19 cellular contexts compared by ENCODE assay signal in genomic region chr20:32577657-32578056, GRCh38. TPM values are rescaled to one million over a fixed set of nuclear protein-coding genes. Genes with fewer than 3 reads are reported as not detected.
A peak's percentile ranks its signal among the peaks of the same experiment; 100 is the strongest.
DNase-seq lines count a peak whose midpoint lies in the region; ATAC-seq, FAIRE-seq and TF ChIP-seq lines count a peak whose summit lies in the region.
"Had no signal": no experiment of that assay in that cellular context is flagged by ENCODE, and none has a peak within 500 bp of the region (broad histone marks: within the 10 kb centered on the region; RNA-seq: fewer than 3 reads in every experiment).

No MANE protein-coding gene starts in this region.

- ATAC-seq in CD4-positive, CD25-positive, alpha-beta regulatory T cell (ENCODE audit: low read depth in 2 of 2): peak in 1 of 2 donors; percentile 26
- ATAC-seq in GM12878: peak; percentile 68
- ATAC-seq in GM19023 (IDR thresholded peaks at IDR 0.05; ENCODE audit: unreplicated experiment): no peak

- H3K27ac Mint-ChIP-seq in CD4-positive, CD25-positive, alpha-beta regulatory T cell: peak overlapping the region; percentile 55 to 90 (median 64)
- H3K27ac Mint-ChIP-seq in CD8-positive, alpha-beta memory T cell: peak overlapping the region; percentile 21 to 82 (median 62)
- H3K27ac Mint-ChIP-seq: B cell had no signal

- peaks cover under 1% of the 10 kb centered on the region for H3K79me2 ChIP-seq in GM12878 (ENCODE audit: control insufficient read depth, insufficient read depth, low read length)

- RAD21 ChIA-PET in GM12878 (lab: Charles Lee; ENCODE audit: unreplicated experiment): interaction anchor here (0.6 to 0.9 kb wide), 2 partner anchors 55 to 81 kb away, joined by 3 read pairs; no protein-coding TSS in a partner anchor

- no peak overlapping the region for H3K9ac ChIP-seq in GM12878 (ENCODE audit: control insufficient read depth, insufficient read depth, low read length)

- H3K9me3 ChIP-seq in CD4-positive, CD25-positive, alpha-beta regulatory T cell (ENCODE audit: control insufficient read depth in 2 of 2, low read length in 2 of 2): no peaks in the 10 kb centered on the region
- no peaks in the 10 kb centered on the region for H3K9me3 ChIP-seq in CD8-positive, alpha-beta memory T cell (ENCODE audit: low read length)
- H3K9me3 ChIP-seq in GM12878 (replicated peaks; ENCODE audit: control insufficient read depth, insufficient read depth, low read length): no peaks in the 10 kb centered on the region
- H3K9me3 ChIP-seq: prostate gland, tibial artery had no signal

- no peaks in the 10 kb centered on the region for H3K27me3 ChIP-seq in CD4-positive, CD25-positive, alpha-beta regulatory T cell (ENCODE audit: control insufficient read depth, insufficient read depth, low read length)
- H3K27me3 ChIP-seq in CD8-positive, alpha-beta memory T cell (ENCODE audit: insufficient read depth, low read length, poor library complexity, severe bottlenecking): no peaks in the 10 kb centered on the region
- H3K27me3 ChIP-seq in GM12878 (replicated peaks in 1 of 2; ENCODE audit: control insufficient read depth in 2 of 2, insufficient read depth in 2 of 2, low read length in 1 of 2): no peaks in the 10 kb centered on the region
- H3K27me3 ChIP-seq: hepatocyte had no signal

- 19% methylated on average over 4 of the region's 4 CpGs for WGBS in GM12878 (ENCODE audit: insufficient coverage, insufficient replicate concordance, low lambda C conversion rate, missing lambda C conversion rate)

- no peaks in the 10 kb centered on the region for H3K36me3 ChIP-seq in CD4-positive, CD25-positive, alpha-beta regulatory T cell (ENCODE audit: control insufficient read depth, insufficient read depth, low read length)
- H3K36me3 ChIP-seq in CD8-positive, alpha-beta memory T cell (ENCODE audit: insufficient read depth, low read length): peaks cover 4% of the 10 kb centered on the region
- no peaks in the 10 kb centered on the region; a peak in 1 of 4 replicates for H3K36me3 ChIP-seq in GM12878 (ENCODE audit: control insufficient read depth in 2 of 2, insufficient read depth in 2 of 2, low read length in 1 of 2)
- H3K36me3 ChIP-seq: prostate gland, tibial artery had no signal

- intact Hi-C loops in GM12878 (cut with micrococcal nuclease; ENCODE audit: unreplicated experiment): no loop called here

- H3K4me3 ChIP-seq in CD4-positive, CD25-positive, alpha-beta regulatory T cell (ENCODE audit: low read depth, low read length): no peak overlapping the region
- no peak overlapping the region for H3K4me3 ChIP-seq in CD8-positive, alpha-beta memory T cell (ENCODE audit: low read length)
- no peak overlapping the region for H3K4me3 ChIP-seq in GM12878
- H3K4me3 ChIP-seq: hepatocyte, prostate gland, tibial artery had no signal

- no peak overlapping the region for H2AFZ ChIP-seq in GM12878 (ENCODE audit: control insufficient read depth, low read depth, low read length)
- H2AFZ ChIP-seq: hepatocyte had no signal

- no peak overlapping the region for H3K4me2 ChIP-seq in GM12878 (ENCODE audit: control insufficient read depth, insufficient read depth)
- H3K4me2 ChIP-seq: hepatocyte had no signal

- no peak for TF ChIP-seq POLR2A in GM12878 (IDR thresholded peaks at IDR 0.05; ENCODE audit: low read depth, low read length)

- SMC1A ChIA-PET in GM12878 (lab: Charles Lee; ENCODE audit: uncharacterized antibody, unreplicated experiment): no interaction called here

- no peak overlapping the region for H3K27ac ChIP-seq in CD4-positive, CD25-positive, alpha-beta regulatory T cell (ENCODE audit: insufficient read depth, low read length, poor library complexity, severe bottlenecking)
- H3K27ac ChIP-seq in CD8-positive, alpha-beta memory T cell (ENCODE audit: low read depth, low read length): no peak overlapping the region
- no peak overlapping the region for H3K27ac ChIP-seq in GM12878 (ENCODE audit: control insufficient read depth, insufficient read depth)
- H3K27ac ChIP-seq: hepatocyte, prostate gland, tibial artery had no signal

- H3K27me3 Mint-ChIP-seq in CD4-positive, CD25-positive, alpha-beta regulatory T cell: no peaks in the 10 kb centered on the region
- no peaks in the 10 kb centered on the region for H3K27me3 Mint-ChIP-seq in CD8-positive, alpha-beta memory T cell

- no peaks in the 10 kb centered on the region for H3K9me3 Mint-ChIP-seq in CD4-positive, CD25-positive, alpha-beta regulatory T cell
- H3K9me3 Mint-ChIP-seq in CD8-positive, alpha-beta memory T cell: no peaks in the 10 kb centered on the region

- in situ Hi-C loops in GM12878 (cut with MboI): no loop called here

- H3K4me3 Mint-ChIP-seq in CD4-positive, CD25-positive, alpha-beta regulatory T cell: peak overlapping the region in 1 of 4 donors; percentile 23
- peak overlapping the region in 1 of 7 donors; percentile 58 for H3K4me3 Mint-ChIP-seq in CD8-positive, alpha-beta memory T cell
- H3K4me3 Mint-ChIP-seq: B cell had no signal

- no peak for FAIRE-seq in GM12878 (lab: Jason Lieb, UNC)
- FAIRE-seq: keratinocyte had no signal

- H3K4me1 Mint-ChIP-seq in CD4-positive, CD25-positive, alpha-beta regulatory T cell: peaks cover 0 to 68% (median 35%) of the 10 kb centered on the region in 4 donors
- H3K4me1 Mint-ChIP-seq in CD8-positive, alpha-beta memory T cell: peaks cover 2 to 68% (median 54%) of the 10 kb centered on the region in 3 donors

- TF ChIP-seq RAD21 in GM12878 (IDR thresholded peaks at IDR 0.05; ENCODE audit: insufficient read depth, low read depth, low read length): no peak

- no peak for TF ChIP-seq EP300 in GM12878 (IDR thresholded peaks at IDR 0.05; ENCODE audit: borderline replicate concordance in 1 of 2, control insufficient read depth in 1 of 2, low read depth in 2 of 2, low read length in 2 of 2)

- BruUV-seq in GM12878 (replicated peaks; lab: Mats Ljungman, UMichigan): no TSS peak

- POLR2A ChIA-PET in CD8-positive, alpha-beta memory T cell (lab: Charles Lee): no interaction called here
- POLR2A ChIA-PET in GM12878 (lab: Charles Lee): no interaction called here

- no peak for DNase-seq in CD4-positive, CD25-positive, alpha-beta regulatory T cell
- DNase-seq in CD8-positive, alpha-beta memory T cell: no peak
- DNase-seq in GM12878 (ENCODE audit: low read depth, low spot score): no peak
- peak; percentile 32 for DNase-seq in kidney tubule cell (ENCODE audit: low spot score)
- no peak for DNase-seq in SK-N-DZ (ENCODE audit: low spot score)
- DNase-seq in DMS 273 treated with DMSO at 0.1 percent for 48 hours (lab: John Stamatoyannopoulos, UW): no peak
- no peak for DNase-seq in NCI-H524 (lab: John Stamatoyannopoulos, UW)
- DNase-seq: activated CD4-positive, alpha-beta T cell treated with anti-CD3 and anti-CD28 coated beads for 1 hour; activated CD8-positive, alpha-beta memory T cell treated with anti-CD3 and anti-CD28 coated beads, Interleukin-2, amount 50 U/mL, for 48 hours; mammary epithelial cell; NCI-H1417; OCI-M1; SIG-M5; tibial artery had no signal

- peaks cover 64% of the 10 kb centered on the region for H3K4me1 ChIP-seq in CD4-positive, CD25-positive, alpha-beta regulatory T cell (ENCODE audit: control insufficient read depth, insufficient read depth, low read length, poor library complexity, severe bottlenecking)
- peaks cover 96% of the 10 kb centered on the region for H3K4me1 ChIP-seq in CD8-positive, alpha-beta memory T cell (ENCODE audit: insufficient read depth, low read length)
- H3K4me1 ChIP-seq in GM12878 (ENCODE audit: control insufficient read depth, insufficient read depth, low read length): peaks cover 7% of the 10 kb centered on the region
- H3K4me1 ChIP-seq: prostate gland had no signal

- CTCF ChIA-PET in CD8-positive, alpha-beta memory T cell (lab: Charles Lee): no interaction called here
- CTCF ChIA-PET in GM12878 (lab: Yijun Ruan, JAX): no interaction called here

- peaks cover 2% of the 10 kb centered on the region for H3K36me3 Mint-ChIP-seq in CD4-positive, CD25-positive, alpha-beta regulatory T cell
- peaks cover 0 to 2% (median 0%) of the 10 kb centered on the region in 3 donors for H3K36me3 Mint-ChIP-seq in CD8-positive, alpha-beta memory T cell

- H4K20me1 ChIP-seq in GM12878 (ENCODE audit: control insufficient read depth, insufficient read depth): peaks cover 3% of the 10 kb centered on the region; the same call in 1 of the 2 replicates

- no peak for TF ChIP-seq CTCF in GM12878 (IDR thresholded peaks at IDR 0.05 in 2 of 3, conservative IDR thresholded peaks at IDR 0.05 in 1 of 3; ENCODE audit: control insufficient read depth in 2 of 3, extremely low read depth in 1 of 3, insufficient read depth in 1 of 3, low read depth in 3 of 3, low read length in 3 of 3)

TF ChIP-seq in GM12878, 131 proteins besides CTCF, POLR2A, EP300 and RAD21 (continues in another document):
- TF ChIP-seq FOS (IDR thresholded peaks at IDR 0.05; ENCODE audit: borderline replicate concordance, extremely low read depth, insufficient read length): no peak
- TF ChIP-seq SMARCA5 (IDR thresholded peaks at IDR 0.05): no peak

RNA-seq across cellular contexts. Expression of gene NOL4L, which starts 7.5 kb away (rescaled TPM):
- total RNA-seq in CD4-positive, CD25-positive, alpha-beta regulatory T cell: 84.8 TPM
- 10 to 100 TPM in 3 of 4 donors, 1 to 10 TPM in 1; 7.1 to 11.4 (median 10.6) TPM for polyA plus RNA-seq in CD4-positive, CD25-positive, alpha-beta regulatory T cell
- total RNA-seq in CD8-positive, alpha-beta memory T cell: 10 to 100 TPM; 15.8 to 19.8 TPM
- polyA plus RNA-seq in CD8-positive, alpha-beta memory T cell: 15.4 TPM
- 72.6 and 77.1 TPM in 2 replicates for total RNA-seq in GM12878 (2013; cell fraction: nucleolus; rRNA removed)
- total RNA-seq in GM12878 (2014; rRNA removed): 8.1 and 9.5 TPM in 2 replicates
- 6.2 and 6.5 TPM in 2 replicates for total RNA-seq in GM12878 (2014; rRNA removed; fragmentation: Illumina TruSeq; extraction: Trizol)
- 24.0 and 30.0 TPM in 2 replicates for total RNA-seq in GM12878 (2021)
- 3.1 TPM for polyA plus RNA-seq in GM12878 (2011; ENCODE audit: low read depth)
- polyA plus RNA-seq in GM12878 (2011; rRNA removed): 5.9 and 8.0 TPM in 2 replicates
- 6.0 and 6.7 TPM in 2 replicates for polyA plus RNA-seq in GM12878 (2011; cell fraction: cytosol; rRNA removed)
- 36.6 and 37.1 TPM in 2 replicates for polyA plus RNA-seq in GM12878 (2011; cell fraction: nucleus; rRNA removed)
- polyA plus RNA-seq in GM12878 (2012): 6.1 and 6.9 TPM in 2 replicates
- polyA plus RNA-seq in GM12878 (2014; fragmentation: Illumina TruSeq; extraction: Trizol): 4.0 and 7.9 TPM in 2 replicates
- 1 to 10 TPM; 2.3 to 3.9 TPM for polyA plus RNA-seq in GM12878 (2014; fragmentation: Nextera tagmentation; extraction: Ambion mirVana)
- 9.5 and 10.8 TPM in 2 replicates for polyA plus RNA-seq in GM12878 (2014; rRNA removed)
- polyA plus RNA-seq in GM12878 (2016; fragmentation: Nextera tagmentation; extraction: Ambion mirVana): 1 to 10 TPM; 7.9 to 8.2 TPM
- polyA minus RNA-seq in GM12878 (2011; rRNA and poly(A)+ RNA removed): 6.5 and 10.4 TPM in 2 replicates
- 4.8 and 9.5 TPM in 2 replicates for polyA minus RNA-seq in GM12878 (2011; cell fraction: cytosol; rRNA and poly(A)+ RNA removed)
- 6.6 and 14.4 TPM in 2 replicates for polyA minus RNA-seq in GM12878 (2011; cell fraction: nucleus; rRNA and poly(A)+ RNA removed)
- 28.6 and 29.6 TPM in 2 replicates for polyA plus RNA-seq in SK-N-DZ (2014; cell fraction: cytosol; rRNA removed)
- 40.7 and 52.5 TPM in 2 replicates for polyA plus RNA-seq in SK-N-DZ (2014; cell fraction: nucleus; rRNA removed)
